17 cellular contexts compared by ENCODE assay signal in genomic region chr4:87087015-87087920, GRCh38.
A peak's percentile ranks its signal among the peaks of the same experiment; 100 is the strongest.
DNase-seq lines count a peak whose midpoint lies in the region; ATAC-seq lines count a peak whose summit lies in the region.
"Had no signal": no experiment of that assay in that cellular context is flagged by ENCODE, and none has a peak within 500 bp of the region (broad histone marks: within the 10 kb centered on the region; RNA-seq: fewer than 3 reads in every experiment).

No MANE protein-coding gene starts in this region.

- peak overlapping the region; percentile 79 for H3K27ac ChIP-seq in skeletal muscle tissue (ENCODE audit: low read depth, low read length)

- CTCF ChIA-PET in activated CD4-positive, alpha-beta T cell treated with anti-CD3 and anti-CD28 coated beads, Interleukin-2, amount 10 ng/mL, durations not matched to agents 7 days and 5 days (lab: Charles Lee), result interaction anchor here (7.2 kb wide), 1 partner anchor 165 kb away, joined by 41 read pairs; no protein-coding TSS in a partner anchor
- CTCF ChIA-PET in activated CD4-positive, alpha-beta T cell treated with anti-CD3 and anti-CD28 coated beads for 36 hours (lab: Charles Lee), result interaction anchor here (0.7 kb wide), 1 partner anchor 165 kb away, joined by 3 read pairs; no protein-coding TSS in a partner anchor
- CTCF ChIA-PET in T-cell (lab: Charles Lee), result interaction anchor here in 1 of 2 donors (1.0 kb wide), 1 partner anchor 8 kb away, joined by 4 read pairs; no protein-coding TSS in a partner anchor

- H3K4me3 Mint-ChIP-seq in activated CD4-positive, alpha-beta T cell treated with anti-CD3 and anti-CD28 coated beads, Interleukin-2, amount 10 ng/mL, durations not matched to agents 7 days and 5 days, result no peak overlapping the region
- no peak overlapping the region for H3K4me3 Mint-ChIP-seq in activated CD4-positive, alpha-beta T cell treated with anti-CD3 and anti-CD28 coated beads for 36 hours
- H3K4me3 Mint-ChIP-seq in T-cell, result no peak overlapping the region
- H3K4me3 Mint-ChIP-seq: activated naive CD8-positive, alpha-beta T cell treated with anti-CD3 and anti-CD28 coated beads, Interleukin-2, amount 10 ng/mL, durations not matched to agents 7 days and 5 days; T-helper 1 cell treated with Interleukin-12 subunit alpha and Interleukin-12 subunit beta and Interleukin-4 antibody, amounts not matched to agents 30 μg/mL and 1 μg/mL, for 36 hours had no signal

- H3K4me3 ChIP-seq in skeletal muscle tissue (ENCODE audit: low read length in 3 of 3), result no peak overlapping the region
- H3K4me3 ChIP-seq: coronary artery, MG63, spleen, tibial nerve had no signal

- DNase-seq in activated CD4-positive, alpha-beta T cell treated with anti-CD3 and anti-CD28 coated beads, Interleukin-2, amount 10 ng/mL, durations not matched to agents 7 days and 5 days, result no peak
- no peak for DNase-seq in activated CD4-positive, alpha-beta T cell treated with anti-CD3 and anti-CD28 coated beads for 36 hours
- no peak for DNase-seq in T-cell
- DNase-seq in iris pigment epithelial cell (ENCODE audit: low read depth), result peak; percentile 49
- no peak for DNase-seq in effector CD8-positive, alpha-beta T cell (lab: John Stamatoyannopoulos, UW)
- no peak for DNase-seq in stimulated activated CD4-positive, alpha-beta T cell treated with anti-CD3 and anti-CD28 coated beads, Interleukin-1b, Interleukin-23, amount 100 ng/mL, for 48 hours
- DNase-seq in NCI-H82 treated with DMSO at 0.1 percent for 48 hours (lab: John Stamatoyannopoulos, UW; ENCODE audit: unreplicated experiment), result no peak
- DNase-seq: activated naive CD8-positive, alpha-beta T cell treated with anti-CD3 and anti-CD28 coated beads, Interleukin-2, amount 10 ng/mL, durations not matched to agents 7 days and 5 days; DMS153; foreskin fibroblast; islet precursor cell; MG63; spleen had no signal

- H3K36me3 Mint-ChIP-seq in activated CD4-positive, alpha-beta T cell treated with anti-CD3 and anti-CD28 coated beads, Interleukin-2, amount 10 ng/mL, durations not matched to agents 7 days and 5 days (ENCODE audit: low read depth), result peaks cover 21% of the 10 kb centered on the region
- H3K36me3 Mint-ChIP-seq in activated CD4-positive, alpha-beta T cell treated with anti-CD3 and anti-CD28 coated beads for 36 hours (ENCODE audit: low read depth), result peaks cover 20% of the 10 kb centered on the region
- peaks cover 21% of the 10 kb centered on the region for H3K36me3 Mint-ChIP-seq in T-cell

- no peak for ATAC-seq in activated CD4-positive, alpha-beta T cell treated with anti-CD3 and anti-CD28 coated beads for 36 hours
- ATAC-seq in T-cell (replicated peaks in 1 of 4), result no peak

- intact Hi-C loops in activated CD4-positive, alpha-beta T cell treated with anti-CD3 and anti-CD28 coated beads for 36 hours (cut with DNase I, micrococcal nuclease), result no loop called here

- no peaks in the 10 kb centered on the region for H3K9me3 Mint-ChIP-seq in activated CD4-positive, alpha-beta T cell treated with anti-CD3 and anti-CD28 coated beads, Interleukin-2, amount 10 ng/mL, durations not matched to agents 7 days and 5 days
- H3K9me3 Mint-ChIP-seq in activated CD4-positive, alpha-beta T cell treated with anti-CD3 and anti-CD28 coated beads for 36 hours (ENCODE audit: low read depth), result no peaks in the 10 kb centered on the region
- no peaks in the 10 kb centered on the region for H3K9me3 Mint-ChIP-seq in T-cell
- H3K9me3 Mint-ChIP-seq: activated naive CD8-positive, alpha-beta T cell treated with anti-CD3 and anti-CD28 coated beads, Interleukin-2, amount 10 ng/mL, durations not matched to agents 7 days and 5 days; T-helper 1 cell treated with Interleukin-12 subunit alpha and Interleukin-12 subunit beta and Interleukin-4 antibody, amounts not matched to agents 30 μg/mL and 1 μg/mL, for 36 hours had no signal

- peaks cover 28 to 32% (median 29%) of the 10 kb centered on the region in 3 donors for H3K4me1 ChIP-seq in skeletal muscle tissue (ENCODE audit: control insufficient read depth in 3 of 3, insufficient read depth in 3 of 3, low read length in 3 of 3)

- peaks cover 23% of the 10 kb centered on the region for H3K4me1 Mint-ChIP-seq in activated CD4-positive, alpha-beta T cell treated with anti-CD3 and anti-CD28 coated beads, Interleukin-2, amount 10 ng/mL, durations not matched to agents 7 days and 5 days
- H3K4me1 Mint-ChIP-seq in activated CD4-positive, alpha-beta T cell treated with anti-CD3 and anti-CD28 coated beads for 36 hours, result peaks cover 25% of the 10 kb centered on the region
- peaks cover 15 to 32% (median 29%) of the 10 kb centered on the region in 3 donors for H3K4me1 Mint-ChIP-seq in T-cell

- H3K9ac ChIP-seq in skeletal muscle tissue (ENCODE audit: low read depth in 1 of 3, low read length in 3 of 3), result no peak overlapping the region

- H3K27me3 Mint-ChIP-seq in activated CD4-positive, alpha-beta T cell treated with anti-CD3 and anti-CD28 coated beads, Interleukin-2, amount 10 ng/mL, durations not matched to agents 7 days and 5 days, result no peaks in the 10 kb centered on the region
- no peaks in the 10 kb centered on the region for H3K27me3 Mint-ChIP-seq in activated CD4-positive, alpha-beta T cell treated with anti-CD3 and anti-CD28 coated beads for 36 hours
- no peaks in the 10 kb centered on the region for H3K27me3 Mint-ChIP-seq in T-cell
- H3K27me3 Mint-ChIP-seq: activated naive CD8-positive, alpha-beta T cell treated with anti-CD3 and anti-CD28 coated beads, Interleukin-2, amount 10 ng/mL, durations not matched to agents 7 days and 5 days had no signal

- H3K27ac Mint-ChIP-seq in activated CD4-positive, alpha-beta T cell treated with anti-CD3 and anti-CD28 coated beads, Interleukin-2, amount 10 ng/mL, durations not matched to agents 7 days and 5 days, result peak overlapping the region; percentile 15
- no peak overlapping the region for H3K27ac Mint-ChIP-seq in activated CD4-positive, alpha-beta T cell treated with anti-CD3 and anti-CD28 coated beads for 36 hours
- H3K27ac Mint-ChIP-seq in T-cell, result peak overlapping the region; percentile 1 to 41
- H3K27ac Mint-ChIP-seq: activated naive CD8-positive, alpha-beta T cell treated with anti-CD3 and anti-CD28 coated beads, Interleukin-2, amount 10 ng/mL, durations not matched to agents 7 days and 5 days; T-helper 1 cell treated with Interleukin-12 subunit alpha and Interleukin-12 subunit beta and Interleukin-4 antibody, amounts not matched to agents 30 μg/mL and 1 μg/mL, for 36 hours had no signal

- H3K36me3 ChIP-seq in skeletal muscle tissue (ENCODE audit: control insufficient read depth in 3 of 3, insufficient read depth in 3 of 3, low read length in 3 of 3), result peaks cover 0 to 20% (median 0%) of the 10 kb centered on the region in 3 donors
- H3K36me3 ChIP-seq: MG63 had no signal

- POLR2A ChIA-PET in activated CD4-positive, alpha-beta T cell treated with anti-CD3 and anti-CD28 coated beads, Interleukin-2, amount 10 ng/mL, durations not matched to agents 7 days and 5 days (lab: Charles Lee), result no interaction called here
- POLR2A ChIA-PET in activated CD4-positive, alpha-beta T cell treated with anti-CD3 and anti-CD28 coated beads for 36 hours (lab: Charles Lee), result no interaction called here
- POLR2A ChIA-PET in T-cell (lab: Charles Lee), result interaction anchor here in 1 of 2 donors (0.6 kb wide), 1 partner anchor 164 kb away, joined by 3 read pairs; no protein-coding TSS in a partner anchor

- no peaks in the 10 kb centered on the region for H3K9me3 ChIP-seq in skeletal muscle tissue (ENCODE audit: control insufficient read depth in 3 of 3, low read length in 3 of 3)
- H3K9me3 ChIP-seq: MG63, spleen, tibial nerve had no signal

- no peaks in the 10 kb centered on the region for H3K27me3 ChIP-seq in skeletal muscle tissue (ENCODE audit: control insufficient read depth in 3 of 3, insufficient read depth in 3 of 3, low read length in 3 of 3)
- H3K27me3 ChIP-seq: MG63, spleen, tibial nerve had no signal
